18 cellular contexts compared by ENCODE assay signal in the genomic region with DNA sequence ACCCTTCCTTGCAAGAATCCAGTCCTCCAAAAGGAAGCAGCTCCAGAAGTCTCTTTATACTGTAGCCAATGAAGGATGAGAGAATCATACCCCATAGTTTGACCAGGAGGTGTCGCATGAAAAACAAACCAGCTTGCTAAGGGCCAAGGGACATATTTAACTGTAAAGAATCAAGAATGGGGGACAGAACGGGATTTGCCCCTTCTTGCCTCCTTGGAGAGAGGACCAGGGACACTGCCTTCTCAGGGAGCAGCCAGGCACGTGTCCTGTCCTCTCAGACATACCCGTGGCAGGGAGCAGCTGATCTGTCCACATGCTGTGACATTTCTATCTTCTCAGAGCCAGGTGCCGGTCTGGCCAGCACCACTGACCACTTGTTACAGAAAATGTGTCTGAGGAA. TPM values are rescaled to one million over a fixed set of nuclear protein-coding genes. Genes with fewer than 3 reads are reported as not detected.
A peak's percentile ranks its signal among the peaks of the same experiment; 100 is the strongest.
DNase-seq lines count a peak whose midpoint lies in the region; ATAC-seq, FAIRE-seq and TF ChIP-seq lines count a peak whose summit lies in the region.
"Had no signal": no experiment of that assay in that cellular context is flagged by ENCODE, and none has a peak within 500 bp of the region (broad histone marks: within the 10 kb centered on the region; RNA-seq: fewer than 3 reads in every experiment).

No MANE protein-coding gene starts in this region.

- FAIRE-seq in HepG2 (lab: Jason Lieb, UNC) = no peak
- FAIRE-seq: A549 had no signal

- no peak for DNase-seq in HepG2 (ENCODE audit: low spot score)
- no peak for DNase-seq in right lobe of liver
- DNase-seq in prostate gland (ENCODE audit: low spot score) = no peak
- no peak for DNase-seq in NCI-H146 (lab: John Stamatoyannopoulos, UW)
- no peak for DNase-seq in SHP77 (lab: John Stamatoyannopoulos, UW)
- DNase-seq in DMS153 treated with DMSO at 0.1 percent for 48 hours (lab: John Stamatoyannopoulos, UW; ENCODE audit: unreplicated experiment) = no peak
- DNase-seq: activated CD4-positive, alpha-beta T cell treated with anti-CD3 and anti-CD28 coated beads for 36 hours; activated naive CD4-positive, alpha-beta T cell treated with anti-CD3 and anti-CD28 coated beads for 36 hours; CD8-positive, alpha-beta memory T cell; effector memory CD8-positive, alpha-beta T cell; NCI-H510A; stimulated activated naive CD8-positive, alpha-beta T cell treated with anti-CD3 and anti-CD28 coated beads, Interleukin-15, Interleukin-2, amounts not matched to agents 100 U/mL and 50 U/mL, for 24 hours had no signal

- H3K4me2 ChIP-seq in HepG2 (ENCODE audit: low read depth, low read length) = no peak overlapping the region
- H3K4me2 ChIP-seq: A549 had no signal

- H3K79me2 ChIP-seq in HepG2 (ENCODE audit: insufficient read depth, low read length) = no peaks in the 10 kb centered on the region

- no peak overlapping the region for H3K27ac ChIP-seq in HepG2 (ENCODE audit: extremely low read length, insufficient read depth, low read length)
- H3K27ac ChIP-seq in right lobe of liver = no peak overlapping the region
- peak overlapping the region; percentile 20 to 73 for H3K27ac ChIP-seq in esophagus (ENCODE audit: low read depth in 2 of 2, low read length in 1 of 2)
- H3K27ac ChIP-seq in prostate gland = peak overlapping the region; percentile 59 to 65
- H3K27ac ChIP-seq: A549, breast epithelium, RWPE1 had no signal

- H3K36me3 ChIP-seq in HepG2 (replicated peaks in 1 of 2; ENCODE audit: control insufficient read depth in 1 of 2, insufficient read depth in 2 of 2, low read length in 2 of 2) = no peaks in the 10 kb centered on the region
- H3K36me3 ChIP-seq in right lobe of liver = no peaks in the 10 kb centered on the region
- H3K36me3 ChIP-seq in esophagus (ENCODE audit: control insufficient read depth in 2 of 2, insufficient read depth in 2 of 2, low read length in 1 of 2) = no peaks in the 10 kb centered on the region
- no peaks in the 10 kb centered on the region for H3K36me3 ChIP-seq in prostate gland
- H3K36me3 ChIP-seq: breast epithelium, gastrocnemius medialis had no signal

- intact Hi-C loops in HepG2 (cut with micrococcal nuclease; ENCODE audit: unreplicated experiment) (no loop called here), right lobe of liver (cut with DNase I) (no loop called here), prostate gland (cut with DNase I) (no loop called here)

- WGBS in HepG2 (ENCODE audit: low lambda C conversion rate) = 7% methylated on average over 5 of the region's 5 CpGs
- WGBS in right lobe of liver (ENCODE audit: insufficient coverage, low coverage, low lambda C conversion rate, missing lambda C conversion rate) = 46% methylated on average over 4 of the region's 5 CpGs
- 58 to 65% methylated on average over 5 of the region's 5 CpGs for WGBS in esophagus, 2 donors
- WGBS in prostate gland = 52% methylated on average over 5 of the region's 5 CpGs

- no TSS peak for BruUV-seq in HepG2 (replicated peaks; lab: Mats Ljungman, UMichigan)

- TF ChIP-seq CTCF in HepG2 (CRISPR knock-in tag; IDR thresholded peaks at IDR 0.05) (no peak), right lobe of liver (IDR thresholded peaks at IDR 0.05) (no peak), prostate gland (IDR thresholded peaks at IDR 0.05) (no peak)

- CTCF ChIA-PET in HepG2 (lab: Yijun Ruan, JAX; ENCODE audit: low intra/inter-chr PET ratio, low total read pairs) = no interaction called here

- no peak for TF ChIP-seq RAD21 in HepG2 (CRISPR knock-in tag; IDR thresholded peaks at IDR 0.05)

- POLR2A ChIA-PET in HepG2 (lab: Yijun Ruan, JAX) = no interaction called here

- no peak overlapping the region for H3K9ac ChIP-seq in HepG2 (ENCODE audit: insufficient read depth, low read depth, low read length)

- H3K4me1 ChIP-seq in HepG2 (ENCODE audit: insufficient read depth, low read length) (no peaks in the 10 kb centered on the region), right lobe of liver (no peaks in the 10 kb centered on the region), esophagus (ENCODE audit: control insufficient read depth in 2 of 2, insufficient read depth in 2 of 2, low read length in 1 of 2) (peaks cover 0 to 2% of the 10 kb centered on the region in 2 donors), prostate gland (replicated peaks) (no peaks in the 10 kb centered on the region)
- H3K4me1 ChIP-seq: A549, breast epithelium, gastrocnemius medialis had no signal

- ATAC-seq in HepG2 = 0 out of 3 replicates have a peak, but pooled peaks have one; percentile 39
- no peak for ATAC-seq in right lobe of liver
- ATAC-seq in GM18520 (IDR thresholded peaks at IDR 0.05; ENCODE audit: unreplicated experiment) = no peak
- ATAC-seq: activated CD4-positive, alpha-beta T cell treated with anti-CD3 and anti-CD28 coated beads for 36 hours; effector memory CD8-positive, alpha-beta T cell; stimulated activated naive CD8-positive, alpha-beta T cell treated with anti-CD3 and anti-CD28 coated beads, Interleukin-15, Interleukin-2, amounts not matched to agents 100 U/mL and 50 U/mL, for 24 hours had no signal

- H3K4me3 ChIP-seq in HepG2 (replicated peaks in 1 of 3; ENCODE audit: insufficient read depth in 1 of 3, low read depth in 2 of 3, low read length in 3 of 3) (no peak overlapping the region), right lobe of liver (no peak overlapping the region), esophagus (ENCODE audit: low read depth in 1 of 2, low read length in 2 of 2) (no peak overlapping the region), prostate gland (no peak overlapping the region)
- H3K4me3 ChIP-seq: A549, breast epithelium, gastrocnemius medialis had no signal

- TF ChIP-seq POLR2A in HepG2 (IDR thresholded peaks at IDR 0.05; ENCODE audit: insufficient read depth in 1 of 2, low read depth in 2 of 2, low read length in 2 of 2) (no peak), right lobe of liver (IDR thresholded peaks at IDR 0.05) (no peak), prostate gland (IDR thresholded peaks at IDR 0.05) (no peak)

- peaks cover 1 to 3% of the 10 kb centered on the region in 2 experiments; a peak in 2 of 5 replicates for H3K27me3 ChIP-seq in HepG2 (ENCODE audit: control insufficient read depth in 1 of 2, insufficient read depth in 2 of 2, low read length in 2 of 2)
- no peaks in the 10 kb centered on the region for H3K27me3 ChIP-seq in right lobe of liver
- no peaks in the 10 kb centered on the region for H3K27me3 ChIP-seq in esophagus (ENCODE audit: control insufficient read depth in 1 of 2, insufficient read depth in 2 of 2, low read length in 2 of 2)
- no peaks in the 10 kb centered on the region for H3K27me3 ChIP-seq in prostate gland (replicated peaks; ENCODE audit: insufficient read depth)
- H3K27me3 ChIP-seq: gastrocnemius medialis had no signal

- H3K9me3 ChIP-seq in HepG2 (ENCODE audit: low read length) (no peaks in the 10 kb centered on the region), right lobe of liver (no peaks in the 10 kb centered on the region), esophagus (ENCODE audit: control insufficient read depth in 2 of 2, insufficient read depth in 1 of 2, low read depth in 1 of 2, low read length in 1 of 2) (no peaks in the 10 kb centered on the region), prostate gland (no peaks in the 10 kb centered on the region)
- H3K9me3 ChIP-seq: A549, breast epithelium, gastrocnemius medialis had no signal

- in situ Hi-C loops in HepG2 (cut with HindIII; ENCODE audit: extremely low pct_ligation_motif_present, low pct_unique_long_range_greater_than_20kb) = no loop called here

- no peak overlapping the region for H2AFZ ChIP-seq in HepG2 (ENCODE audit: low read length)

- TF ChIP-seq EP300 in HepG2 (IDR thresholded peaks at IDR 0.05; ENCODE audit: low read depth in 2 of 2, low read length in 2 of 2) (no peak), HepG2 (CRISPR knock-in tag; IDR thresholded peaks at IDR 0.05; ENCODE audit: borderline replicate concordance) (no peak)

- H4K20me1 ChIP-seq in HepG2 (ENCODE audit: insufficient read depth, low read length) = no peaks in the 10 kb centered on the region

TF ChIP-seq in HepG2, 621 proteins besides CTCF, POLR2A, EP300 and RAD21 (continues in another document):
- TF ChIP-seq KLF15 (CRISPR knock-in tag; IDR thresholded peaks at IDR 0.05; ENCODE audit: borderline replicate concordance) = no peak

RNA-seq across cellular contexts. Expression of gene PRUNE2, which starts 11.7 kb away (rescaled TPM):
- total RNA-seq in HepG2 (2016; rRNA removed; fragmentation: Illumina TruSeq; extraction: Trizol) = 0.02 TPM in 1 of 2 replicates, not detected in the other
- total RNA-seq in HepG2 (2016; cell fraction: cytosol; rRNA removed; fragmentation: Illumina TruSeq; extraction: Trizol; ENCODE audit: low read depth) = not detected in 2 replicates
- total RNA-seq in HepG2 (2016; cell fraction: insoluble cytoplasmic fraction; rRNA removed; fragmentation: Illumina TruSeq; extraction: Trizol) = not detected in 2 replicates
- not detected in 2 replicates for total RNA-seq in HepG2 (2016; cell fraction: membrane; rRNA removed; fragmentation: Illumina TruSeq; extraction: Trizol)
- total RNA-seq in HepG2 (2016; cell fraction: nucleus; rRNA removed; fragmentation: Illumina TruSeq; extraction: Trizol) = not detected in 2 replicates
- polyA plus RNA-seq in HepG2 (2011; rRNA removed) = not detected in 2 replicates
- not detected in 2 replicates for polyA plus RNA-seq in HepG2 (2011; cell fraction: cytosol; rRNA removed)
- polyA plus RNA-seq in HepG2 (2011; cell fraction: nucleus; rRNA removed) = not detected in 2 replicates
- 0.04 TPM in 1 of 2 replicates, not detected in the other for polyA plus RNA-seq in HepG2 (2012)
- not detected in 2 replicates for polyA plus RNA-seq in HepG2 (2016; cell fraction: cytosol; fragmentation: Illumina TruSeq; extraction: Trizol; ENCODE audit: low read depth)
- polyA plus RNA-seq in HepG2 (2016; cell fraction: insoluble cytoplasmic fraction; fragmentation: Illumina TruSeq; extraction: Trizol; ENCODE audit: low read depth) = not detected in 2 replicates
- polyA plus RNA-seq in HepG2 (2016; cell fraction: membrane; fragmentation: Illumina TruSeq; extraction: Trizol; ENCODE audit: low read depth) = not detected in 2 replicates
- polyA plus RNA-seq in HepG2 (2016; cell fraction: nucleus; fragmentation: Illumina TruSeq; extraction: Trizol; ENCODE audit: insufficient read depth, low read depth) = not detected in 2 replicates
- not detected in 2 replicates for polyA minus RNA-seq in HepG2 (2011; rRNA and poly(A)+ RNA removed; ENCODE audit: low replicate concordance)
- polyA minus RNA-seq in HepG2 (2011; cell fraction: cytosol; rRNA and poly(A)+ RNA removed) = not detected in 2 replicates
- polyA minus RNA-seq in HepG2 (2011; cell fraction: nucleus; rRNA and poly(A)+ RNA removed) = not detected in 2 replicates
- 1 to 10 TPM; 1.4 to 3.3 (median 2.1) TPM for total RNA-seq in right lobe of liver
- 10 to 100 TPM in 1 of 2 donors, 1 to 10 TPM in 1; 8.1 to 40.7 TPM for polyA plus RNA-seq in esophagus
- 10 to 100 TPM; 58.6 to 78.9 TPM for total RNA-seq in prostate gland

Comparison
In these comparisons a context has a peak if more than half of its experiments do, and no peak if none do; other contexts are left out.
1. H3K27ac ChIP-seq: peak in esophagus (2 of 2) and prostate gland (2 of 2); none in HepG2 (single experiment) and right lobe of liver (0 of 3).
2. RNA of gene PRUNE2, which starts 11.7 kb away (total RNA-seq): 58.6 to 78.9 TPM in prostate gland; 1.4 to 3.3 TPM in right lobe of liver and 0.02 TPM in HepG2; every median in the first group is over 10 times any median in the second.